8 cellular contexts compared by ENCODE assay signal in genomic region chr2:96866986-96867755, GRCh38. TPM values are rescaled to one million over a fixed set of nuclear protein-coding genes. Genes with fewer than 3 reads are reported as not detected.
DNase-seq lines count a peak whose midpoint lies in the region; FAIRE-seq and TF ChIP-seq lines count a peak whose summit lies in the region.

No MANE protein-coding gene starts in this region.

- H3K4ac ChIP-seq in neuronal stem cell (ENCODE audit: low read length) = no peak overlapping the region

- intact Hi-C loops in CD4-positive, alpha-beta memory T cell (cut with micrococcal nuclease) = no loop called here

- H3K4me1 ChIP-seq in CD4-positive, alpha-beta memory T cell (ENCODE audit: insufficient read depth, low read length) = peaks cover 33% of the 10 kb centered on the region
- H3K4me1 ChIP-seq in NT2/D1 (ENCODE audit: insufficient read depth, insufficient read length) (peaks cover 21% of the 10 kb centered on the region), neuronal stem cell (ENCODE audit: control insufficient read depth in 2 of 2, insufficient read depth in 1 of 2, low read depth in 1 of 2, low read length in 2 of 2) (peaks cover 9 to 16% of the 10 kb centered on the region in 2 donors)
- peaks cover 33% of the 10 kb centered on the region for H3K4me1 ChIP-seq in effector memory CD4-positive, alpha-beta T cell (ENCODE audit: control insufficient read depth, insufficient read depth, low read length, poor library complexity, severe bottlenecking)

- no peak overlapping the region for H2BK5ac ChIP-seq in neuronal stem cell (ENCODE audit: low read length)

- TF ChIP-seq POLR2A in H54 (IDR thresholded peaks at IDR 0.05; ENCODE audit: low read depth, low read length) = no peak

- H3K4me1 Mint-ChIP-seq in CD4-positive, alpha-beta memory T cell = peaks cover 24 to 48% (median 35%) of the 10 kb centered on the region in 4 donors

- H3K27me3 ChIP-seq in CD4-positive, alpha-beta memory T cell (ENCODE audit: insufficient read depth, low read length) = no peaks in the 10 kb centered on the region
- H3K27me3 ChIP-seq in NT2/D1 (ENCODE audit: insufficient read depth, insufficient read length) (peaks cover 3% of the 10 kb centered on the region), neuronal stem cell (ENCODE audit: control insufficient read depth in 3 of 3, insufficient read depth in 3 of 3, low read depth in 1 of 3, low read length in 3 of 3) (no peaks in the 10 kb centered on the region)
- no peaks in the 10 kb centered on the region for H3K27me3 ChIP-seq in effector memory CD4-positive, alpha-beta T cell (replicated peaks; ENCODE audit: control insufficient read depth, insufficient read depth, low read length, poor library complexity, severe bottlenecking)

- no peak overlapping the region for H3K18ac ChIP-seq in neuronal stem cell (ENCODE audit: low read length)

- H3K14ac ChIP-seq in neuronal stem cell (ENCODE audit: low read length) = peak overlapping the region; percentile 5

- peak overlapping the region; percentile 79 to 94 (median 91) for H3K27ac Mint-ChIP-seq in CD4-positive, alpha-beta memory T cell

- DNase-seq in CD4-positive, alpha-beta memory T cell = no peak
- DNase-seq in NT2/D1 (ENCODE audit: low read depth, low spot score) (no peak), neuronal stem cell (ENCODE audit: low spot score) (no peak), H54 (ENCODE audit: insufficient read length, low spot score) (no peak), GOT3 (lab: John Stamatoyannopoulos, UW) (no peak), globus pallidus (ENCODE audit: low spot score) (no peak), SKM-1 (lab: John Stamatoyannopoulos, UW; ENCODE audit: unreplicated experiment) (no peak)
- DNase-seq in effector memory CD4-positive, alpha-beta T cell = no peak

- peak overlapping the region in 1 of 2 donors; percentile 47 for H3K4me3 ChIP-seq in CD4-positive, alpha-beta memory T cell (ENCODE audit: low read length in 2 of 2)
- H3K4me3 ChIP-seq in NT2/D1 (ENCODE audit: insufficient read length, low read depth) = peak overlapping the region; percentile 83
- H3K4me3 ChIP-seq in effector memory CD4-positive, alpha-beta T cell (ENCODE audit: insufficient read depth, low read depth, low read length, poor library complexity, severe bottlenecking) = peak overlapping the region; percentile 96
- peak overlapping the region; percentile 93 to 95 for H3K4me3 ChIP-seq in neuronal stem cell (ENCODE audit: low read length in 2 of 2)

- H3K9ac ChIP-seq in NT2/D1 (ENCODE audit: insufficient read length, low read depth) (peak overlapping the region; percentile 90), neuronal stem cell (ENCODE audit: low read depth, low read length, poor library complexity) (peak overlapping the region; percentile 93)

- H3K9me3 ChIP-seq in CD4-positive, alpha-beta memory T cell (ENCODE audit: control insufficient read depth in 1 of 2, low read length in 2 of 2) = no peaks in the 10 kb centered on the region
- H3K9me3 ChIP-seq in NT2/D1 (ENCODE audit: insufficient read depth, low read length) (no peaks in the 10 kb centered on the region), neuronal stem cell (replicated peaks in 1 of 2; ENCODE audit: control insufficient read depth in 2 of 2, insufficient read depth in 1 of 2, low read depth in 1 of 2, low read length in 2 of 2) (no peaks in the 10 kb centered on the region)
- no peaks in the 10 kb centered on the region for H3K9me3 ChIP-seq in effector memory CD4-positive, alpha-beta T cell (ENCODE audit: control insufficient read depth, low read length)

- FAIRE-seq in H54 (lab: Jason Lieb, UNC) = no peak

- H3K4me2 ChIP-seq in neuronal stem cell (ENCODE audit: insufficient read depth, low read length, poor library complexity, severe bottlenecking) = peak overlapping the region; percentile 58

- no peak overlapping the region for H4K91ac ChIP-seq in neuronal stem cell (ENCODE audit: low read depth, low read length, poor library complexity)

- WGBS in neuronal stem cell (ENCODE audit: extremely low coverage in 2 of 2, insufficient read length in 2 of 2, insufficient replicate concordance in 1 of 2), 2 donors = no CpG with 5 or more reads among the region's 22 CpGs

- peaks cover 14 to 49% of the 10 kb centered on the region in 2 donors for H3K36me3 Mint-ChIP-seq in CD4-positive, alpha-beta memory T cell

- POLR2A ChIA-PET in CD4-positive, alpha-beta memory T cell (lab: Charles Lee; ENCODE audit: partially characterized antibody) = interaction anchor here (0.6 to 9.8 kb wide), 13 partner anchors 8 to 329 kb away, joined by 3 to 161 read pairs (median 11); partner anchors contain the start of genes ANKRD39, ARID5A and CNNM3

- peaks cover 44% of the 10 kb centered on the region for H3K36me3 ChIP-seq in CD4-positive, alpha-beta memory T cell (ENCODE audit: insufficient read depth, low read length)
- H3K36me3 ChIP-seq in NT2/D1 (ENCODE audit: insufficient read depth, insufficient read length, low read length) (peaks cover 53% of the 10 kb centered on the region), neuronal stem cell (replicated peaks in 1 of 2; ENCODE audit: control insufficient read depth in 2 of 2, insufficient read depth in 2 of 2, low read length in 2 of 2) (peaks cover 48 to 53% of the 10 kb centered on the region in 2 donors)
- H3K36me3 ChIP-seq in effector memory CD4-positive, alpha-beta T cell (ENCODE audit: control insufficient read depth, insufficient read depth, low read length) = peaks cover 43% of the 10 kb centered on the region

- CTCF ChIA-PET in CD4-positive, alpha-beta memory T cell (lab: Charles Lee; ENCODE audit: partially characterized antibody) = interaction anchor here (1.4 to 16.0 kb wide), 4 partner anchors 8 to 81 kb away, joined by 3 to 624 read pairs (median 40); partner anchors contain the start of gene ANKRD39

- H3K4me3 Mint-ChIP-seq in CD4-positive, alpha-beta memory T cell = peak overlapping the region; percentile 69 to 91 (median 88)

- no peaks in the 10 kb centered on the region for H3K27me3 Mint-ChIP-seq in CD4-positive, alpha-beta memory T cell

- no peak overlapping the region for H2BK12ac ChIP-seq in neuronal stem cell (ENCODE audit: low read length)

- H2BK15ac ChIP-seq in neuronal stem cell (ENCODE audit: low read length) = no peak overlapping the region

- no peaks in the 10 kb centered on the region for H3K9me3 Mint-ChIP-seq in CD4-positive, alpha-beta memory T cell

- no peak overlapping the region for H2AFZ ChIP-seq in neuronal stem cell (ENCODE audit: low read length)

- peak overlapping the region; percentile 68 for H3K27ac ChIP-seq in CD4-positive, alpha-beta memory T cell (ENCODE audit: low read depth, low read length)
- peak overlapping the region; percentile 81 for H3K27ac ChIP-seq in effector memory CD4-positive, alpha-beta T cell (ENCODE audit: insufficient read depth, low read length, poor library complexity, severe bottlenecking)
- H3K27ac ChIP-seq in neuronal stem cell (replicated peaks; ENCODE audit: low read length) = no peak overlapping the region

- H2BK120ac ChIP-seq in neuronal stem cell (ENCODE audit: low read depth, low read length) = no peak overlapping the region

- H2AK5ac ChIP-seq in neuronal stem cell (ENCODE audit: low read depth, low read length) = peak overlapping the region; percentile 3

- peak overlapping the region; percentile 66 for H3K23ac ChIP-seq in neuronal stem cell (ENCODE audit: low read depth, low read length, poor library complexity)

- peaks cover 41% of the 10 kb centered on the region for H3K79me1 ChIP-seq in neuronal stem cell (ENCODE audit: low read depth, low read length)

- no peak overlapping the region for H4K8ac ChIP-seq in neuronal stem cell (ENCODE audit: low read depth, low read length)

RNA-seq across cellular contexts. Expression of gene SEMA4C, which starts 2.7 kb away (rescaled TPM):
- 10 to 100 TPM; 72.6 to 77.0 TPM for total RNA-seq in CD4-positive, alpha-beta memory T cell
- 1 to 10 TPM; 2.3 to 8.1 TPM for polyA plus RNA-seq in CD4-positive, alpha-beta memory T cell
- polyA plus RNA-seq in neuronal stem cell (2013, experiment 1 of 2) = 40.1 TPM
- polyA plus RNA-seq in neuronal stem cell (2013, experiment 2 of 2) = 39.2 TPM

RNA-seq across cellular contexts. Expression of gene ANKRD39, which starts 9.4 kb away (rescaled TPM):
- total RNA-seq in CD4-positive, alpha-beta memory T cell = 10 to 100 TPM; 24.4 to 24.5 TPM
- 10 to 100 TPM; 18.7 to 42.5 TPM for polyA plus RNA-seq in CD4-positive, alpha-beta memory T cell
- polyA plus RNA-seq in neuronal stem cell (2013, experiment 1 of 2) = 10.5 TPM
- polyA plus RNA-seq in neuronal stem cell (2013, experiment 2 of 2) = 9.7 TPM

RNA-seq across cellular contexts. Expression of gene ANKRD23, which starts 23.4 kb away (rescaled TPM):
- total RNA-seq in CD4-positive, alpha-beta memory T cell = 10 to 100 TPM; 19.4 to 19.7 TPM
- 1 to 10 TPM in 1 of 2 donors, not detected in 1; 1.5 TPM for polyA plus RNA-seq in CD4-positive, alpha-beta memory T cell
- polyA plus RNA-seq in neuronal stem cell (2013, experiment 1 of 2) = 2.3 TPM
- 1.9 TPM for polyA plus RNA-seq in neuronal stem cell (2013, experiment 2 of 2)

RNA-seq across cellular contexts. Expression of gene CNNM3, which starts 51.1 kb away (rescaled TPM):
- total RNA-seq in CD4-positive, alpha-beta memory T cell = 10 to 100 TPM; 55.1 to 57.4 TPM
- 10 to 100 TPM in 1 of 2 donors, 1 to 10 TPM in 1; 3.7 to 13.2 TPM for polyA plus RNA-seq in CD4-positive, alpha-beta memory T cell
- 13.3 TPM for polyA plus RNA-seq in neuronal stem cell (2013, experiment 1 of 2)
- 13.5 TPM for polyA plus RNA-seq in neuronal stem cell (2013, experiment 2 of 2)
